8 cellular contexts compared by ENCODE assay signal in the genomic region with DNA sequence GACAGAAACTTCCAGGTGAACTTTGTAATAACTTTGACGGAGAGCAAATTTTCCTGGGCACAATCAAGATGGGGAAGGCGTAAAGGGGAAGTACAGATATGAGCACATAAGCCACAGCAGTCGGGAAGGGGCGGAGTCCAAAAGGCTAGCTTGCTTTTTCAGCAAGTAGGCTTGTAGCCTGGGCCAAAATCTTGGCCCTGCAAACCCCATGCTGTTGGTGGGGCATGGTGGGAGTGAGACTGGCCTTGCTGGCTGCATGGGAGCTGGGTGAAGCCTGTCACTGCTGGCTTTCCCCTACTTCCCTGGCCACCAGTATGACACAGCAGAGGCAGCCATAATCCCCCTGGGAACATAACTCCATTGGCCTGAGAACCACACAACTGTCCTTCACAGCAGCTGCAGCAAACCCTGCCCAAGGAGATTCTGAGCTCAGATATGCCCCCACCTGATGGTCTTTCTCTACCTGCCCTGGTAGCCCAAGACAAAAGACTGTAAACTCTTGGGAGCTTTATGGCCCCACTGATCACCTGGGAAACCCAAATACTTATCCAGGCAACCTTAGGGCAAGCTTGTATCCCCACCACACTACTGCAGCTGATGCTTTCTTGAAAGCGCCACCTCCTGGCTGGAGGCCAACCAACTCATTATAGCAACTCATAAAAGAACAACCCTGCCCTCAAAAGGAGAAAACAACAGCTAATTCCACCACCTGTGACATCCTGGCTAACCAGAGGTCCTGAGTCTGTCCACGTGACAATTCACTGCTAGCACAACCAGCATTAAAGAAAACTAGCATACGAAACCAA. TPM values are rescaled to one million over a fixed set of nuclear protein-coding genes. Genes with fewer than 3 reads are reported as not detected.
A peak's percentile ranks its signal among the peaks of the same experiment; 100 is the strongest.
DNase-seq lines count a peak whose midpoint lies in the region; ATAC-seq and TF ChIP-seq lines count a peak whose summit lies in the region.

No MANE protein-coding gene starts in this region.

- POLR2A ChIA-PET in activated CD4-positive, alpha-beta T cell treated with anti-CD3 and anti-CD28 coated beads for 36 hours (lab: Charles Lee): interaction anchor here (0.6 to 1.0 kb wide), 3 partner anchors 34 to 49 kb away, joined by 3 to 11 read pairs (median 3); a partner anchor contains a TSS

- no peaks in the 10 kb centered on the region for H3K9me3 Mint-ChIP-seq in activated CD4-positive, alpha-beta T cell treated with anti-CD3 and anti-CD28 coated beads for 36 hours (ENCODE audit: low read depth)
- peaks cover 7% of the 10 kb centered on the region for H3K9me3 Mint-ChIP-seq in activated T-helper 1 cell treated with anti-CD3 and anti-CD28 coated beads, Interleukin-12 subunit alpha, Interleukin-12 subunit beta, Interleukin-2, Interleukin-4 antibody, amounts not matched to agents 30 ng/mL and 10 ng/mL and 1 ng/mL, durations not matched to agents 14 hours and 24 hours and 36 hours
- no peaks in the 10 kb centered on the region for H3K9me3 Mint-ChIP-seq in natural killer cell

- DNase-seq in activated CD4-positive, alpha-beta T cell treated with anti-CD3 and anti-CD28 coated beads for 36 hours: peak; percentile 59
- no peak for DNase-seq in activated CD4-positive, alpha-beta T cell treated with anti-CD3 and anti-CD28 coated beads, Interleukin-2, amount 50 U/mL, for 4 hours
- no peak for DNase-seq in activated T-helper 1 cell treated with anti-CD3 and anti-CD28 coated beads, Interleukin-12 subunit alpha, Interleukin-12 subunit beta, Interleukin-2, Interleukin-4 antibody, amounts not matched to agents 30 ng/mL and 10 ng/mL and 1 ng/mL, durations not matched to agents 14 hours and 24 hours and 36 hours (ENCODE audit: low spot score)
- DNase-seq in natural killer cell: no peak
- no peak for DNase-seq in activated CD8-positive, alpha-beta memory T cell treated with anti-CD3 and anti-CD28 coated beads for 24 hours
- no peak for DNase-seq in NCI-H1048 (lab: John Stamatoyannopoulos, UW)

- CTCF ChIA-PET in activated CD4-positive, alpha-beta T cell treated with anti-CD3 and anti-CD28 coated beads for 36 hours (lab: Charles Lee): interaction anchor here (0.6 to 1.7 kb wide), 10 partner anchors 19 to 275 kb away, joined by 3 to 7 read pairs (median 4); a partner anchor contains a TSS

- peaks cover 70% of the 10 kb centered on the region for H3K36me3 Mint-ChIP-seq in activated CD4-positive, alpha-beta T cell treated with anti-CD3 and anti-CD28 coated beads for 36 hours (ENCODE audit: low read depth)
- peaks cover 58% of the 10 kb centered on the region for H3K36me3 Mint-ChIP-seq in activated T-helper 1 cell treated with anti-CD3 and anti-CD28 coated beads, Interleukin-12 subunit alpha, Interleukin-12 subunit beta, Interleukin-2, Interleukin-4 antibody, amounts not matched to agents 30 ng/mL and 10 ng/mL and 1 ng/mL, durations not matched to agents 14 hours and 24 hours and 36 hours (ENCODE audit: low read depth)
- H3K36me3 Mint-ChIP-seq in natural killer cell: peaks cover 27% of the 10 kb centered on the region

- peak overlapping the region; percentile 76 for H3K27ac Mint-ChIP-seq in activated CD4-positive, alpha-beta T cell treated with anti-CD3 and anti-CD28 coated beads for 36 hours
- peak overlapping the region; percentile 18 for H3K27ac Mint-ChIP-seq in activated T-helper 1 cell treated with anti-CD3 and anti-CD28 coated beads, Interleukin-12 subunit alpha, Interleukin-12 subunit beta, Interleukin-2, Interleukin-4 antibody, amounts not matched to agents 30 ng/mL and 10 ng/mL and 1 ng/mL, durations not matched to agents 14 hours and 24 hours and 36 hours
- H3K27ac Mint-ChIP-seq in natural killer cell: peak overlapping the region; percentile 43 to 74

- ATAC-seq in activated CD4-positive, alpha-beta T cell treated with anti-CD3 and anti-CD28 coated beads for 36 hours: peak; percentile 79
- peak; percentile 72 for ATAC-seq in HG03196 (IDR thresholded peaks at IDR 0.05; ENCODE audit: unreplicated experiment)
- ATAC-seq in natural killer cell: peak in 2 of 3 donors; percentile 44 to 75
- ATAC-seq in GM21723 (IDR thresholded peaks at IDR 0.05; ENCODE audit: unreplicated experiment): no peak

- peaks cover 50% of the 10 kb centered on the region for H3K4me1 Mint-ChIP-seq in activated CD4-positive, alpha-beta T cell treated with anti-CD3 and anti-CD28 coated beads for 36 hours
- H3K4me1 Mint-ChIP-seq in activated T-helper 1 cell treated with anti-CD3 and anti-CD28 coated beads, Interleukin-12 subunit alpha, Interleukin-12 subunit beta, Interleukin-2, Interleukin-4 antibody, amounts not matched to agents 30 ng/mL and 10 ng/mL and 1 ng/mL, durations not matched to agents 14 hours and 24 hours and 36 hours (ENCODE audit: low read depth): peaks cover 56% of the 10 kb centered on the region
- H3K4me1 Mint-ChIP-seq in natural killer cell: peaks cover 39 to 44% of the 10 kb centered on the region in 2 donors

- H3K4me3 Mint-ChIP-seq in activated CD4-positive, alpha-beta T cell treated with anti-CD3 and anti-CD28 coated beads for 36 hours: no peak overlapping the region
- H3K4me3 Mint-ChIP-seq in activated T-helper 1 cell treated with anti-CD3 and anti-CD28 coated beads, Interleukin-12 subunit alpha, Interleukin-12 subunit beta, Interleukin-2, Interleukin-4 antibody, amounts not matched to agents 30 ng/mL and 10 ng/mL and 1 ng/mL, durations not matched to agents 14 hours and 24 hours and 36 hours: peak overlapping the region; percentile 6
- H3K4me3 Mint-ChIP-seq in natural killer cell: no peak overlapping the region

- intact Hi-C loops in activated CD4-positive, alpha-beta T cell treated with anti-CD3 and anti-CD28 coated beads for 36 hours (cut with DNase I, micrococcal nuclease): loop anchor here in 1 of 2 experiments (5.0 kb wide), 1 partner anchor 113 kb away; a partner anchor contains a TSS
- intact Hi-C loops in activated T-helper 1 cell treated with anti-CD3 and anti-CD28 coated beads, Interleukin-12 subunit alpha, Interleukin-12 subunit beta, Interleukin-2, Interleukin-4 antibody, amounts not matched to agents 30 ng/mL and 10 ng/mL and 1 ng/mL, durations not matched to agents 14 hours and 24 hours and 36 hours (cut with micrococcal nuclease): no loop called here
- intact Hi-C loops in natural killer cell (cut with micrococcal nuclease): no loop called here

- no peaks in the 10 kb centered on the region for H3K27me3 Mint-ChIP-seq in activated CD4-positive, alpha-beta T cell treated with anti-CD3 and anti-CD28 coated beads for 36 hours
- no peaks in the 10 kb centered on the region for H3K27me3 Mint-ChIP-seq in activated T-helper 1 cell treated with anti-CD3 and anti-CD28 coated beads, Interleukin-12 subunit alpha, Interleukin-12 subunit beta, Interleukin-2, Interleukin-4 antibody, amounts not matched to agents 30 ng/mL and 10 ng/mL and 1 ng/mL, durations not matched to agents 14 hours and 24 hours and 36 hours (ENCODE audit: insufficient read depth)
- no peaks in the 10 kb centered on the region for H3K27me3 Mint-ChIP-seq in natural killer cell (ENCODE audit: low read depth in 2 of 2)

- TF ChIP-seq CTCF in natural killer cell (IDR thresholded peaks at IDR 0.05): no peak

RNA-seq across cellular contexts. Expression of a gene that starts 24.0 kb away (rescaled TPM):
- 10 to 100 TPM; 31.7 to 49.0 TPM for total RNA-seq in activated CD4-positive, alpha-beta T cell treated with anti-CD3 and anti-CD28 coated beads for 36 hours
- 42.3 and 46.4 TPM in 2 replicates for total RNA-seq in activated T-helper 1 cell treated with anti-CD3 and anti-CD28 coated beads, Interleukin-12 subunit alpha, Interleukin-12 subunit beta, Interleukin-2, Interleukin-4 antibody, amounts not matched to agents 30 ng/mL and 10 ng/mL and 1 ng/mL, durations not matched to agents 14 hours and 24 hours and 36 hours
- 100 to 1,000 TPM in 1 of 3 donors, 10 to 100 TPM in 2; 90.0 to 108 (median 92.0) TPM for total RNA-seq in natural killer cell

RNA-seq across cellular contexts. Expression of a gene that starts 33.9 kb away (rescaled TPM):
- 10 to 100 TPM; 59.9 to 61.8 TPM for total RNA-seq in activated CD4-positive, alpha-beta T cell treated with anti-CD3 and anti-CD28 coated beads for 36 hours
- 77.5 and 81.9 TPM in 2 replicates for total RNA-seq in activated T-helper 1 cell treated with anti-CD3 and anti-CD28 coated beads, Interleukin-12 subunit alpha, Interleukin-12 subunit beta, Interleukin-2, Interleukin-4 antibody, amounts not matched to agents 30 ng/mL and 10 ng/mL and 1 ng/mL, durations not matched to agents 14 hours and 24 hours and 36 hours
- total RNA-seq in natural killer cell: 100 to 1,000 TPM; 136 to 149 (median 145) TPM

RNA-seq across cellular contexts. Expression of a gene that starts 43.8 kb away (rescaled TPM):
- 10 to 100 TPM; 16.8 to 16.9 TPM for total RNA-seq in activated CD4-positive, alpha-beta T cell treated with anti-CD3 and anti-CD28 coated beads for 36 hours
- total RNA-seq in activated T-helper 1 cell treated with anti-CD3 and anti-CD28 coated beads, Interleukin-12 subunit alpha, Interleukin-12 subunit beta, Interleukin-2, Interleukin-4 antibody, amounts not matched to agents 30 ng/mL and 10 ng/mL and 1 ng/mL, durations not matched to agents 14 hours and 24 hours and 36 hours: 12.8 and 13.4 TPM in 2 replicates
- total RNA-seq in natural killer cell: 1 to 10 TPM; 7.0 to 9.4 (median 8.9) TPM

Comparison
In these comparisons a context has a peak if more than half of its experiments do, and no peak if none do; other contexts are left out.
1. H3K27ac Mint-ChIP-seq: peak in every context shown above with its lines; median percentile 76 in activated CD4-positive, alpha-beta T cell treated with anti-CD3 and anti-CD28 coated beads for 36 hours; 58 in natural killer cell; 18 in activated T-helper 1 cell treated with anti-CD3 and anti-CD28 coated beads, Interleukin-12 subunit alpha, Interleukin-12 subunit beta, Interleukin-2, Interleukin-4 antibody, amounts not matched to agents 30 ng/mL and 10 ng/mL and 1 ng/mL, durations not matched to agents 14 hours and 24 hours and 36 hours.